ENCODE assay signal across 8 cellular contexts in the genomic region with DNA sequence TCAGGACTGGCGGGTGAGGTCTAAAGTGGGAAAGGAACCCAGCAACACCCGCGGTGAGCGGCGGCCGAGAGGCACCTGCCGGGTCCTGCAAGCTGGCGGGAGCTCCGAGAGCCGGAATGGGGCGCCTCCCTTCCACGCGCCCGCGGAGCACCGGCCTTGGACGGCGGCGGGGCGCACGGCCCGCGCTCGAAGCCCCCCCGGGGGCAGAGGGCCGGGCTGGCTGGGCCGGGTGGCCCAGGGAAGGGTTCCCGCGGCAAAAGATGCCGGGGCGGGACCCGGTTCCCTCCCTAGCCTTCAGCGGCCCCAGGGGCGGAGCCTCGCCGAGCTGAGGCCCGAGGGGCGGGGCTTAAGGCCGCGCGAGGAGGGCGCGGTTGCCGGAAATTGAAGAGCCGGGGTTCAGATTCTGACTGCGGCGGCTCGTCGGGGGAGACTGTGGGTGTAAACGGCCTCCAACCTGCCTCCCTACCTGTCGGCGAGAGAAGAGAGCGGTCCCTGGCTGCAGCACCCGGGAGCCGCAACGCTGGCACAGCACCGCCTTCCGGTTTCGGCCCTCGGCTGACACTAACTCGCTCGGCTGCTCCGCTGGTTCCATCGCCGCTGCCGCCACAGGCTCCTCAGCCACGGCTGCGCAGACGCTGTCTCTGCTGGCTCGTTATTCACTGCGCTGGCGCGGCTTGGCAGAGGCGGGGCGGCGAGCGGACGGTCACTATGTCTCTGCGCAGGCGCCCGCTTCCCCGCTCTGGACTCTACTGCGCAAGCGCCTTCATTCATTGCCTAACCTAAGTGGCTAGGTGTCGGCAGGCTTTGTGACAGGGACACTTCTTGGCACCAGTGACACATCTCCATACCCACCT. TPM values are rescaled to one million over a fixed set of nuclear protein-coding genes. Genes with fewer than 3 reads are reported as not detected.
DNase-seq lines count a peak whose midpoint lies in the region; ATAC-seq, FAIRE-seq and TF ChIP-seq lines count a peak whose summit lies in the region.

Gene RABIF (minus strand): TSS at position 643 of the 854 bp plus-strand sequence. CDS start 51 bp downstream, at position 592.

- H3K9me3 ChIP-seq in WERI-Rb-1 (ENCODE audit: severe bottlenecking), result no peaks in the 10 kb centered on the region

- no peak for FAIRE-seq in bronchial epithelial cell (lab: Jason Lieb, UNC)

- POLR2A ChIA-PET in AG04449 (lab: Yijun Ruan, JAX), result interaction anchor here (0.7 to 1.2 kb wide), 2 partner anchors 78 to 82 kb away, joined by 3 to 9 read pairs; partner anchors contain the start of gene PCAT6

- DNase-seq in AG04449 (ENCODE audit: low read depth, low spot score) (peak; percentile 51), NCI-H2227 (lab: John Stamatoyannopoulos, UW; ENCODE audit: unreplicated experiment) (peak; percentile 98), WERI-Rb-1 (peak; percentile 100), bronchial epithelial cell (ENCODE audit: low read depth) (peak; percentile 89), iPS-NIHi7 (ENCODE audit: extremely low spot score) (peak; percentile 98), smooth muscle cell of the brain vasculature (ENCODE audit: low read depth, low spot score) (peak; percentile 79)

- H3K27me3 ChIP-seq in WERI-Rb-1 (ENCODE audit: insufficient read depth, low read depth, severe bottlenecking) (no peaks in the 10 kb centered on the region), bronchial epithelial cell (ENCODE audit: control insufficient read depth, insufficient read depth, low read length) (no peaks in the 10 kb centered on the region)

- ATAC-seq in GM18873 (IDR thresholded peaks at IDR 0.05; ENCODE audit: low FRiP score, unreplicated experiment) (peak; percentile 89), HG03139 (IDR thresholded peaks at IDR 0.05; ENCODE audit: unreplicated experiment) (peak; percentile 87)

- H3K4me3 ChIP-seq in AG04449 (ENCODE audit: low read depth, low read length) (peak within 1 kb of the TSS; percentile 96), WERI-Rb-1 (ENCODE audit: low read depth, low read length) (peak within 1 kb of the TSS; percentile 87), bronchial epithelial cell (ENCODE audit: low read depth, low read length) (peak within 1 kb of the TSS; percentile 60)

- TF ChIP-seq CTCF in AG04449 (IDR thresholded peaks at IDR 0.05; ENCODE audit: insufficient read depth, low read length, missing control alignments) (peak; percentile 35), WERI-Rb-1 (IDR thresholded peaks at IDR 0.05; ENCODE audit: low read depth, low read length) (peak; percentile 50; the same call in 1 of the 2 replicates), bronchial epithelial cell (IDR thresholded peaks at IDR 0.05; ENCODE audit: insufficient read depth, low read length, severe bottlenecking) (peak; percentile 43)

- peak within 1 kb of the TSS; percentile 90 for H3K27ac ChIP-seq in WERI-Rb-1

- H3K36me3 ChIP-seq in WERI-Rb-1 (peaks cover 31% of the 10 kb centered on the region), bronchial epithelial cell (ENCODE audit: control insufficient read depth, insufficient read depth, low read length) (peaks cover 4% of the 10 kb centered on the region)

- CTCF ChIA-PET in AG04449 (lab: Yijun Ruan, JAX), result interaction anchor here (0.7 to 1.9 kb wide), 3 partner anchors 12 to 79 kb away, joined by 3 to 5 read pairs (median 4); no protein-coding TSS in a partner anchor

RNA-seq across cellular contexts. Expression of gene RABIF, which starts in this region (rescaled TPM):
- total RNA-seq in bronchial epithelial cell, result 3.9 and 10.4 TPM in 2 replicates

Comparison
In these comparisons a context has a peak if more than half of its experiments do, and no peak if none do; other contexts are left out.
1. Peak in every context shown above with its lines: DNase-seq, ATAC-seq, H3K4me3 ChIP-seq and H3K27ac ChIP-seq.